Comparison of ENCODE assay signal across 20 cellular contexts in genomic region chr15:66514586-66514985, GRCh38. TPM values are rescaled to one million over a fixed set of nuclear protein-coding genes. Genes with fewer than 3 reads are reported as not detected.
"Had no signal": no experiment of that assay in that cellular context is flagged by ENCODE, and none has a peak within 500 bp of the region (broad histone marks: within the 10 kb centered on the region; RNA-seq: fewer than 3 reads in every experiment).

No MANE protein-coding gene starts in this region.

- FAIRE-seq: RCC 7860 had no signal

- H3K9me3 ChIP-seq: SK-N-SH had no signal

- DNase-seq: KBM-7, MV-4-11, NCI-H1048, NCI-H1105, NCI-H1417, NCI-H1436 treated with DMSO at 0.1 percent for 48 hours, NCI-H1694, NCI-H187 treated with DMSO at 0.1 percent for 48 hours, NCI-H2029 treated with DMSO at 0.1 percent for 48 hours, NCI-H2107, NCI-H2227 treated with DMSO at 0.1 percent for 48 hours, NCI-H524 treated with DMSO at 0.1 percent for 48 hours, NCI-H69, NCI-H774, Right ventricle myocardium superior, RPMI8226, SK-N-SH had no signal

- H3K9ac ChIP-seq: SK-N-SH had no signal

- H3K9me2 ChIP-seq: SK-N-SH had no signal

- H3K4me2 ChIP-seq: SK-N-SH had no signal

RNA-seq across cellular contexts. Expression of gene LCTL, which starts 51.2 kb away (rescaled TPM):
- total RNA-seq: MCF 10A, NCI-H460, Right ventricle myocardium superior had no signal
